Comparison of ENCODE assay signal across 3 cellular contexts in genomic region chr5:772546-772890, GRCh38. TPM values are rescaled to one million over a fixed set of nuclear protein-coding genes. Genes with fewer than 3 reads are reported as not detected.
"Had no signal": no experiment of that assay in that cellular context is flagged by ENCODE, and none has a peak within 500 bp of the region (broad histone marks: within the 10 kb centered on the region; RNA-seq: fewer than 3 reads in every experiment).

No MANE protein-coding gene starts in this region.

RNA-seq across cellular contexts. Expression of gene ZDHHC11B, which starts 12.0 kb away (rescaled TPM):
- total RNA-seq: M059J had no signal
- polyA plus RNA-seq: IgD-negative memory B cell, SK-N-SH had no signal
